Comparison of ENCODE assay signal across 8 cellular contexts in the genomic region with DNA sequence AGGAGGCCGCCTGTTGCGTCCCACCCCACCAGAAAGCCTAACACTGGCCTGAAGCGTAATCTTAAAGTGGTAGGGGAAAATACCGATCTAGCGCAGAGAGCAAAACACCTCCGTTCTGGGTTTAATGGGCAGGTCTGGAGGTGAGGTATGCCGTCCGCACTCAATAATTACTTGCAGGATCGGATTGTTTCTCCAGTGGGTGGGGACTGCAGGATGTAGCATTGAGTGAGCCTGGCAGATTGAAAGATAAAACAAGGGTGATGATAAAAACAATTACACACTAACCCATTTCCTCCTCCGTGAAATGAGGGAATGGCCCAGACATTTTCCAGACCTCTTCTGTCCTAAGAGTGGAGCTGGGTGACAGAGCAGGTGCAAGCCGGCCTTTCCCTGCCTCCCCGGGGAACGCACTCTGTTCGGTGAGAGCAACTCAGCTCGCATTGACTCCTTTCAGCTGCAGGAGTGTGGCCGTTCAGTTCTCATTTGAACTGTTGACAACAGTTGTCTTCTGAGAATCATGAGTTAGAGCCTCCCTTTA.
DNase-seq lines count a peak whose midpoint lies in the region; ATAC-seq lines count a peak whose summit lies in the region.

No MANE protein-coding gene starts in this region.

- H3K27ac Mint-ChIP-seq in activated naive CD8-positive, alpha-beta T cell treated with anti-CD3 and anti-CD28 coated beads, Interleukin-2, amount 50 U/mL, for 24 hours, result peak overlapping the region; percentile 90

- peak overlapping the region; percentile 82 for H3K4me3 ChIP-seq in iPS-15b (ENCODE audit: low read depth, low read length)

- H3K36me3 Mint-ChIP-seq in activated naive CD8-positive, alpha-beta T cell treated with anti-CD3 and anti-CD28 coated beads, Interleukin-2, amount 50 U/mL, for 24 hours (ENCODE audit: low read depth), result no peaks in the 10 kb centered on the region

- ATAC-seq in HG03039 (IDR thresholded peaks at IDR 0.05; ENCODE audit: unreplicated experiment), result peak; percentile 19
- peak; percentile 22 for ATAC-seq in activated naive CD8-positive, alpha-beta T cell treated with anti-CD3 and anti-CD28 coated beads, Interleukin-2, amount 50 U/mL, for 24 hours

- no peaks in the 10 kb centered on the region for H3K27me3 Mint-ChIP-seq in activated naive CD8-positive, alpha-beta T cell treated with anti-CD3 and anti-CD28 coated beads, Interleukin-2, amount 50 U/mL, for 24 hours

- peak overlapping the region; percentile 37 for H3K9ac ChIP-seq in iPS-15b (ENCODE audit: low read depth, low read length)

- H3K36me3 ChIP-seq in iPS-15b (ENCODE audit: control insufficient read depth, insufficient read depth, low read length), result no peaks in the 10 kb centered on the region

- H3K4me3 Mint-ChIP-seq in activated naive CD8-positive, alpha-beta T cell treated with anti-CD3 and anti-CD28 coated beads, Interleukin-2, amount 50 U/mL, for 24 hours, result peak overlapping the region; percentile 94

- peaks cover 31% of the 10 kb centered on the region for H3K4me1 Mint-ChIP-seq in activated naive CD8-positive, alpha-beta T cell treated with anti-CD3 and anti-CD28 coated beads, Interleukin-2, amount 50 U/mL, for 24 hours

- DNase-seq in NCI-H2081 (lab: John Stamatoyannopoulos, UW), result peak; percentile 12 to 60
- no peak for DNase-seq in NCI-H2081 treated with DMSO at 0.1 percent for 48 hours (lab: John Stamatoyannopoulos, UW)
- DNase-seq in NCI-H748 (lab: John Stamatoyannopoulos, UW; ENCODE audit: unreplicated experiment), result peak; percentile 87
- peak; percentile 22 for DNase-seq in activated naive CD8-positive, alpha-beta T cell treated with anti-CD3 and anti-CD28 coated beads, Interleukin-2, amount 50 U/mL, for 24 hours
- peak; percentile 29 for DNase-seq in stimulated activated CD4-positive, alpha-beta T cell treated with anti-CD3 and anti-CD28 coated beads, Interleukin-1b, Interleukin-23, amount 100 ng/mL, for 48 hours
- DNase-seq in hippocampal formation (lab: John Stamatoyannopoulos, UW), result no peak

- H3K9me3 Mint-ChIP-seq in activated naive CD8-positive, alpha-beta T cell treated with anti-CD3 and anti-CD28 coated beads, Interleukin-2, amount 50 U/mL, for 24 hours, result no peaks in the 10 kb centered on the region

- H3K9me3 ChIP-seq in iPS-15b (ENCODE audit: control insufficient read depth, insufficient read depth, low read length), result no peaks in the 10 kb centered on the region

- peaks cover 8% of the 10 kb centered on the region for H3K4me1 ChIP-seq in iPS-15b (ENCODE audit: control insufficient read depth, insufficient read depth, low read length)

- H3K27me3 ChIP-seq in iPS-15b (ENCODE audit: control insufficient read depth, insufficient read depth, low read length), result peaks cover 32% of the 10 kb centered on the region

Comparison
In these comparisons a context has a peak if more than half of its experiments do, and no peak if none do; other contexts are left out.
1. DNase-seq: peak in NCI-H2081 (2 of 2), NCI-H748 (single experiment), activated naive CD8-positive, alpha-beta T cell treated with anti-CD3 and anti-CD28 coated beads, Interleukin-2, amount 50 U/mL, for 24 hours (single experiment) and stimulated activated CD4-positive, alpha-beta T cell treated with anti-CD3 and anti-CD28 coated beads, Interleukin-1b, Interleukin-23, amount 100 ng/mL, for 48 hours (single experiment); none in NCI-H2081 treated with DMSO at 0.1 percent for 48 hours (single experiment) and hippocampal formation (0 of 2).